9 cellular contexts compared by ENCODE assay signal in the genomic region with DNA sequence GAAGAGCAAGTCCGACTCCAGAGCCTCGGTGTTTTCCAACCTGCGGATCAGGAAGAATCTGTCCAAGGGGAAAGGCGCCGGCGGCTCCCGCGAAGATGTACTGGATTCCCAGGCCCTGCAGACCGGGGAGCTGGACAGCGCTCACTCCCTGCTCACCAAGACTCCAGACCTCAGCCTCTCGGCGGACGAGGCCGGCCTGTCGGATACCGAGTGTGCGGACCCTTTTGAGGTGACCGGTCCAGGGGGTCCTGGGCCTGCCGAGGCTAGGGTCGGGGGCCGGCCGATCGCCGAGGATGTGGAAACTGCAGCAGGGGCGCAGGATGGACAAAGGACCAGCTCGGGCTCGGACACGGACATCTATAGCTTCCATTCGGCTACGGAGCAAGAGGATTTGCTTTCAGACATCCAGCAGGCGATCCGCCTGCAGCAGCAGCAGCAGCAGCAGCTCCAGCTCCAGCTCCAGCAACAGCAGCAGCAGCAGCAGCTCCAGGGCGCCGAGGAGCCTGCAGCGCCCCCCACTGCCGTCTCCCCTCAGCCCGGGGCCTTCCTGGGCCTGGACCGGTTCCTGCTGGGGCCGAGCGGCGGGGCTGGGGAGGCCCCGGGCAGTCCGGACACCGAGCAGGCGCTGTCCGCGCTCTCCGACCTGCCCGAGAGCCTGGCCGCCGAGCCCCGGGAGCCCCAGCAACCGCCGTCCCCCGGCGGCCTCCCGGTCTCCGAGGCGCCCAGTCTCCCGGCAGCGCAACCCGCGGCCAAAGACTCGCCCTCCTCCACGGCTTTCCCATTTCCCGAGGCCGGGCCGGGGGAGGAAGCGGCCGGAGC. TPM values are rescaled to one million over a fixed set of nuclear protein-coding genes. Genes with fewer than 3 reads are reported as not detected.
DNase-seq lines count a peak whose midpoint lies in the region; ATAC-seq and TF ChIP-seq lines count a peak whose summit lies in the region.
"Had no signal": no experiment of that assay in that cellular context is flagged by ENCODE, and none has a peak within 500 bp of the region (broad histone marks: within the 10 kb centered on the region; RNA-seq: fewer than 3 reads in every experiment).

No MANE protein-coding gene starts in this region.

- peaks cover 33% of the 10 kb centered on the region for H3K9me3 Mint-ChIP-seq in glutamatergic neuron (ENCODE audit: unreplicated experiment)

- H3K27ac ChIP-seq in VCaP = peak overlapping the region; percentile 74
- H3K27ac ChIP-seq: C4-2B had no signal

- H3K27ac Mint-ChIP-seq in glutamatergic neuron (ENCODE audit: unreplicated experiment) = peak overlapping the region; percentile 98

- H3K27me3 Mint-ChIP-seq in glutamatergic neuron (ENCODE audit: unreplicated experiment) = peaks cover 26% of the 10 kb centered on the region

- peaks cover 33% of the 10 kb centered on the region for H3K4me1 Mint-ChIP-seq in glutamatergic neuron (ENCODE audit: low read depth, unreplicated experiment)

- ATAC-seq in HG03139 (IDR thresholded peaks at IDR 0.05; ENCODE audit: unreplicated experiment) = no peak

- peak; percentile 65 for TF ChIP-seq CTCF in VCaP (conservative IDR thresholded peaks at IDR 0.05)
- no peak for TF ChIP-seq CTCF in glutamatergic neuron (IDR thresholded peaks at IDR 0.05; ENCODE audit: partially characterized antibody, unreplicated experiment)

- DNase-seq in NCI-H1417 (lab: John Stamatoyannopoulos, UW) (peak; percentile 25 to 84 (median 78)), NCI-H1417 treated with DMSO at 0.1 percent for 48 hours (lab: John Stamatoyannopoulos, UW) (no peak), glutamatergic neuron (peak; percentile 60), retina (peak; percentile 88), medulla oblongata (ENCODE audit: extremely low spot score) (no peak)
- DNase-seq in stimulated activated CD4-positive, alpha-beta T cell treated with anti-CD3 and anti-CD28 coated beads, Interleukin-4, amount 100 ng/mL, for 4 hours = no peak

- H3K4me3 Mint-ChIP-seq in glutamatergic neuron (ENCODE audit: unreplicated experiment) = peak overlapping the region; percentile 93

- H3K36me3 Mint-ChIP-seq in glutamatergic neuron (ENCODE audit: unreplicated experiment) = no peaks in the 10 kb centered on the region

RNA-seq across cellular contexts. Expression of a gene that starts 0.8 kb away (rescaled TPM):
- total RNA-seq in glutamatergic neuron (ENCODE audit: unreplicated experiment) = 150 TPM

Comparison
In these comparisons a context has a peak if more than half of its experiments do, and no peak if none do; other contexts are left out.
1. DNase-seq: peak in NCI-H1417 (3 of 3), glutamatergic neuron (single experiment) and retina (single experiment); none in NCI-H1417 treated with DMSO at 0.1 percent for 48 hours (single experiment), medulla oblongata (single experiment) and stimulated activated CD4-positive, alpha-beta T cell treated with anti-CD3 and anti-CD28 coated beads, Interleukin-4, amount 100 ng/mL, for 4 hours (0 of 2).